ENCODE assay signal across 8 cellular contexts in the genomic region with DNA sequence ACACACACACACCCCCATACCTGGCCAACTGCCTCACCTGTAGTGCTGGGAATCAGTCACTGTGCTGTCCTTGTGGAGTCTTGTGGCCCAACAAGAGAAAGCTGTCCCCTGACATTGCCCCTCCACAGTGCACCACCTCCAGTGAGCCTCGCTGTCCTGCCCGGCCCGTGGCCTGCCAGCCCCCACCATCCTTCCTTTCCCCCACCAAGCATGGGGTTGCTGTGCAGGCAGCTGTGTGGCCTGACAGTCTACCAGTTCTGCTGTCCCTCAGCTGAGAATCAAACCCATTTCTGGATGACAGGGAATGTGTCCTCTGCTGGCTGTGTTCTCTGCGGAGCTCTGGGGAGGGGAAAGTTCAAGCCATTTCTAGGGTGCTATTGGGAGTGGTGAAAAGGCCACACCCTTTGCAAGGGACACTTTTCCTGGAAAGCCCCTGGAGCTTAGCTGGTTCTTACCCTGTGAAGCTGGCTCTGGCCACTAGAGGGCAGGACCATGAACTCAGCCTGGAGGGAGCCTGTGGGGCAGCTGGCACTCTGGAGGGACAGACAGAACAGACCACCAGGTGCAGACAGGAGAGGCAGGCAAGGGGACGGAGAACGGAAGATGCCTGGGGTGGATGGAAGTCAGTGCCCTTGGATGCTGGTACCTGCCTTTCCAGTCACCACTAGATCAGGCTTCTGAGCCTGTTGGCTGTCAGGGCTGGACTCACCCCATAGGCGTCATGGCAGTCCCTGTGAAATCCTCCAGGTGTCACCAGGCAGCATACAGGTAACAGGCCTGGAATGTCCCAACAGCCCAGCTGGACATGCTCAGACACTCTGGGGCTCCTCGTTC. TPM values are rescaled to one million over a fixed set of nuclear protein-coding genes. Genes with fewer than 3 reads are reported as not detected.
DNase-seq lines count a peak whose midpoint lies in the region; ATAC-seq and TF ChIP-seq lines count a peak whose summit lies in the region.

No MANE protein-coding gene starts in this region.

- in situ Hi-C loops in astrocyte of the cerebellum (cut with HindIII; ENCODE audit: low sequenced_read_pairs): no loop called here

- peak; percentile 92 for ATAC-seq in GM21526 (IDR thresholded peaks at IDR 0.05; ENCODE audit: low FRiP score, unreplicated experiment)

- H3K4me3 ChIP-seq in astrocyte of the cerebellum (ENCODE audit: low read depth, low read length): no peak overlapping the region

- DNase-seq in Daoy (ENCODE audit: low read depth): peak; percentile 58
- DNase-seq in KG1 (lab: John Stamatoyannopoulos, UW): peak; percentile 49
- peak; percentile 17 for DNase-seq in T-helper 22 cell (ENCODE audit: low read depth)
- DNase-seq in astrocyte of the cerebellum (ENCODE audit: low read depth): no peak
- DNase-seq in iPS DF 4.7 (ENCODE audit: extremely low read depth, low spot score): peak; percentile 79
- peak; percentile 40 to 56 (median 54) for DNase-seq in stimulated activated CD4-positive, alpha-beta T cell treated with anti-CD3 and anti-CD28 coated beads, Interleukin-12 subunit alpha, Interleukin-12 subunit beta, amount 100 ng/mL, for 48 hours (ENCODE audit: low read depth in 2 of 3, low spot score in 1 of 3)
- no peak for DNase-seq in cerebellum (ENCODE audit: low spot score)

- TF ChIP-seq CTCF in astrocyte of the cerebellum (IDR thresholded peaks at IDR 0.05; ENCODE audit: low read depth, low read length, missing control alignments): peak; percentile 90

RNA-seq across cellular contexts. Expression of gene MTPAP, which starts 10.5 kb away (rescaled TPM):
- total RNA-seq in Daoy (2014; rRNA removed; shearing (Covaris generic)): 6.5 and 12.7 TPM in 2 replicates
- total RNA-seq in cerebellum: 27.4 TPM

Comparison
In these comparisons a context has a peak if more than half of its experiments do, and no peak if none do; other contexts are left out.
1. DNase-seq: peak in Daoy (single experiment), KG1 (single experiment), T-helper 22 cell (single experiment), iPS DF 4.7 (single experiment) and stimulated activated CD4-positive, alpha-beta T cell treated with anti-CD3 and anti-CD28 coated beads, Interleukin-12 subunit alpha, Interleukin-12 subunit beta, amount 100 ng/mL, for 48 hours (3 of 3); none in astrocyte of the cerebellum (single experiment) and cerebellum (single experiment).